ENCODE assay signal across 8 cellular contexts in genomic region chr6:27871919-27872633, GRCh38. TPM values are rescaled to one million over a fixed set of nuclear protein-coding genes. Genes with fewer than 3 reads are reported as not detected.
DNase-seq lines count a peak whose midpoint lies in the region; ATAC-seq and TF ChIP-seq lines count a peak whose summit lies in the region.

No MANE protein-coding gene starts in this region.

- POLR2A ChIA-PET in IMR-90 (lab: Charles Lee; ENCODE audit: unreplicated experiment) (interaction anchor here (0.6 to 2.8 kb wide), 14 partner anchors 18 to 1747 kb away, joined by 3 to 24 read pairs (median 4); a partner anchor contains a TSS), RWPE1 (lab: Yijun Ruan, JAX; ENCODE audit: low non-redundant PET) (interaction anchor here (0.6 to 3.8 kb wide), 10 partner anchors 16 to 1748 kb away, joined by 3 to 28 read pairs (median 5); a partner anchor contains a TSS)

- H3K9me3 ChIP-seq in IMR-90 (ENCODE audit: control insufficient read depth, insufficient read depth, low read length): no peaks in the 10 kb centered on the region
- H3K9me3 ChIP-seq in gastroesophageal sphincter: no peaks in the 10 kb centered on the region
- H3K9me3 ChIP-seq in ovary: no peaks in the 10 kb centered on the region
- no peaks in the 10 kb centered on the region for H3K9me3 ChIP-seq in uterus

- H4K8ac ChIP-seq in IMR-90 (ENCODE audit: low read depth in 2 of 2, low read length in 2 of 2): peak overlapping the region in 1 of 2 experiments; percentile 3; a peak in 1 of 4 replicates

- H4K5ac ChIP-seq in IMR-90 (ENCODE audit: low read depth, low read length): peak overlapping the region; percentile 8

- TF ChIP-seq RAD21 in IMR-90 (IDR thresholded peaks at IDR 0.05; ENCODE audit: low read length): no peak

- dilution Hi-C loops in IMR-90 (cut with HindIII; ENCODE audit: low sequenced_read_pairs, unreplicated experiment): no loop called here

- H2BK5ac ChIP-seq in IMR-90 (ENCODE audit: low read depth, low read length, poor library complexity, severe bottlenecking): peak overlapping the region; percentile 92

- no peak overlapping the region for H2BK20ac ChIP-seq in IMR-90 (ENCODE audit: low read depth, low read length)

- H3K27ac ChIP-seq in IMR-90 (ENCODE audit: insufficient read depth, low read length): peak overlapping the region; percentile 72
- H3K27ac ChIP-seq in RWPE1: peak overlapping the region; percentile 96
- peak overlapping the region in 3 of 4 donors; percentile 44 to 69 (median 47) for H3K27ac ChIP-seq in gastroesophageal sphincter
- no peak overlapping the region for H3K27ac ChIP-seq in ovary
- no peak overlapping the region for H3K27ac ChIP-seq in uterus

- 0 out of 4 replicates have a peak, but pooled peaks cover 0 to 3% of the 10 kb centered on the region in 2 experiments for H3K79me1 ChIP-seq in IMR-90 (ENCODE audit: low read depth in 1 of 2, low read length in 2 of 2)

- H2AK5ac ChIP-seq in IMR-90 (ENCODE audit: low read depth, low read length): no peak overlapping the region

- no peaks in the 10 kb centered on the region for H3K36me3 ChIP-seq in IMR-90 (ENCODE audit: control insufficient read depth, insufficient read depth, low read length)
- no peaks in the 10 kb centered on the region for H3K36me3 ChIP-seq in gastroesophageal sphincter
- H3K36me3 ChIP-seq in ovary: no peaks in the 10 kb centered on the region
- no peaks in the 10 kb centered on the region for H3K36me3 ChIP-seq in uterus

- peak overlapping the region; percentile 80 for H2AFZ ChIP-seq in IMR-90 (replicated peaks; ENCODE audit: low read length, poor library complexity)

- peak overlapping the region; percentile 59 for H3K14ac ChIP-seq in IMR-90 (replicated peaks; ENCODE audit: low read depth, low read length)

- peak overlapping the region; percentile 99; the same call in 1 of the 2 replicates for H3K56ac ChIP-seq in IMR-90 (ENCODE audit: extremely low read depth, insufficient read depth, low read length)

- peak overlapping the region; percentile 74 for H3K23ac ChIP-seq in IMR-90 (ENCODE audit: low read depth, low read length)

- TF ChIP-seq POLR2A in IMR-90 (IDR thresholded peaks at IDR 0.05; ENCODE audit: low read depth, low read length) (peak; percentile 99), gastroesophageal sphincter (IDR thresholded peaks at IDR 0.05) (peak; percentile 64 to 75), ovary (IDR thresholded peaks at IDR 0.05) (peak; percentile 34), uterus (IDR thresholded peaks at IDR 0.05) (peak; percentile 65 to 76)

- H3K27me3 ChIP-seq in IMR-90 (ENCODE audit: control insufficient read depth, insufficient read depth, low read length): no peaks in the 10 kb centered on the region
- H3K27me3 ChIP-seq in gastroesophageal sphincter: peaks cover 80% of the 10 kb centered on the region
- H3K27me3 ChIP-seq in ovary: no peaks in the 10 kb centered on the region
- H3K27me3 ChIP-seq in uterus: peaks cover 29 to 61% of the 10 kb centered on the region in 2 donors

- no peak overlapping the region for H2BK15ac ChIP-seq in IMR-90 (ENCODE audit: low read depth, low read length)

- no peaks in the 10 kb centered on the region for H3K9me1 ChIP-seq in IMR-90 (ENCODE audit: insufficient read depth, low read length)

- H3K4me1 ChIP-seq in IMR-90 (ENCODE audit: control insufficient read depth, insufficient read depth, low read length): no peaks in the 10 kb centered on the region
- peaks cover 0 to 34% (median 6%) of the 10 kb centered on the region in 3 donors for H3K4me1 ChIP-seq in gastroesophageal sphincter
- H3K4me1 ChIP-seq in ovary (ENCODE audit: insufficient read depth): peaks cover 6% of the 10 kb centered on the region
- H3K4me1 ChIP-seq in uterus: peaks cover 0 to 5% of the 10 kb centered on the region in 2 donors

- intact Hi-C loops in IMR-90 (cut with micrococcal nuclease): loop anchor here (2.0 kb wide), 4 partner anchors 19 to 57 kb away; a partner anchor contains a TSS
- intact Hi-C loops in ovary (cut with DNase I): no loop called here
- intact Hi-C loops in uterus (cut with DNase I; ENCODE audit: low total_unique reads): no loop called here

- WGBS in IMR-90 (ENCODE audit: extremely low coverage in 2 of 2, insufficient read length in 1 of 2), 2 experiments: 0% methylated on average over 8 of the region's 50 CpGs; no CpG with 5 or more reads in 1 of the 2 experiments
- 0 to 2% methylated on average over 5 to 14 of the region's 50 CpGs for WGBS in gastroesophageal sphincter (ENCODE audit: low coverage in 1 of 2), 2 donors
- WGBS in ovary, 3 donors: 2 to 4% (median 3%) methylated on average over 36 to 50 of the region's 50 CpGs

- TF ChIP-seq EP300 in gastroesophageal sphincter (IDR thresholded peaks at IDR 0.05) (no peak), ovary (IDR thresholded peaks at IDR 0.05) (no peak)

- TSS peak; percentile 97 for BruUV-seq in IMR-90 (replicated peaks; lab: Mats Ljungman, UMichigan)

- CTCF ChIA-PET in IMR-90 (lab: Yijun Ruan, JAX) (interaction anchor here (0.8 to 1.6 kb wide), 4 partner anchors 21 to 36 kb away, joined by 3 to 7 read pairs (median 3); a partner anchor contains a TSS), RWPE1 (lab: Yijun Ruan, JAX) (interaction anchor here (0.6 to 1.2 kb wide), 2 partner anchors 21 to 706 kb away, joined by 3 to 6 read pairs; a partner anchor contains a TSS)

- peak overlapping the region; percentile 2; the same call in 1 of the 2 replicates for H4K91ac ChIP-seq in IMR-90 (ENCODE audit: insufficient read depth, low read depth, low read length)

- peak; percentile 60 for ATAC-seq in GM21515 (IDR thresholded peaks at IDR 0.05; ENCODE audit: unreplicated experiment)
- peak; percentile 76 for ATAC-seq in IMR-90 (ENCODE audit: low read depth)
- ATAC-seq in gastroesophageal sphincter: peak; percentile 83

- H3K4me3 ChIP-seq in IMR-90 (ENCODE audit: insufficient read depth, low read depth, low read length): peak overlapping the region; percentile 79
- peak overlapping the region; percentile 25 to 54 for H3K4me3 ChIP-seq in gastroesophageal sphincter
- peak overlapping the region; percentile 37 for H3K4me3 ChIP-seq in ovary
- peak overlapping the region; percentile 19 to 29 for H3K4me3 ChIP-seq in uterus

- H3K18ac ChIP-seq in IMR-90 (ENCODE audit: low read depth, low read length): peak overlapping the region; percentile 10; the same call in 1 of the 2 replicates

- peak overlapping the region; percentile 96 for H3K4me2 ChIP-seq in IMR-90 (ENCODE audit: low read depth, low read length)

- H2BK120ac ChIP-seq in IMR-90 (ENCODE audit: low read depth, low read length): no peak overlapping the region

- no peaks in the 10 kb centered on the region for H4K20me1 ChIP-seq in IMR-90 (ENCODE audit: insufficient read depth, low read length)

- TF ChIP-seq CTCF in IMR-90 (conservative IDR thresholded peaks at IDR 0.05; ENCODE audit: low read depth, low read length) (peak; percentile 24; the same call in 1 of the 2 replicates), RWPE1 (conservative IDR thresholded peaks at IDR 0.05; ENCODE audit: low read depth) (peak; percentile 18; the same call in 1 of the 2 replicates), gastroesophageal sphincter (IDR thresholded peaks at IDR 0.05) (no peak), ovary (IDR thresholded peaks at IDR 0.05) (no peak), uterus (IDR thresholded peaks at IDR 0.05) (no peak)

- H3K9ac ChIP-seq in IMR-90 (ENCODE audit: low read depth, low read length): peak overlapping the region; percentile 70

- H3K4ac ChIP-seq in IMR-90 (ENCODE audit: low read depth, low read length): peak overlapping the region; percentile 58

- H2AK9ac ChIP-seq in IMR-90 (replicated peaks; ENCODE audit: low read depth, low read length, poor library complexity): peak overlapping the region; percentile 80

- DNase-seq in DMS53 treated with DMSO at 0.1 percent for 48 hours (lab: John Stamatoyannopoulos, UW; ENCODE audit: unreplicated experiment) (peak; percentile 84), IMR-90 (peak; percentile 97), RWPE1 (ENCODE audit: low spot score) (peak; percentile 97), ovary (peak in 4 of 5 donors; percentile 29 to 49 (median 36)), uterus (peak; percentile 22 to 52)
- DNase-seq in activated naive CD4-positive, alpha-beta T cell treated with Interleukin-2 at 50 U/mL for 16 hours: peak; percentile 70

- in situ Hi-C loops in IMR-90 (cut with MboI; ENCODE audit: low sequenced_read_pairs): no loop called here

TF ChIP-seq in IMR-90, 13 proteins besides CTCF, POLR2A, EP300 and RAD21:
- no peak for TF ChIP-seq CEBPB (IDR thresholded peaks at IDR 0.05; ENCODE audit: low read depth, low read length)
- peak; percentile 40; the same call in 1 of the 2 replicates for TF ChIP-seq FOS (IDR thresholded peaks at IDR 0.05; ENCODE audit: low read depth, low read length)
- no peak for TF ChIP-seq CHD1 (IDR thresholded peaks at IDR 0.05; ENCODE audit: low read depth, low read length)
- TF ChIP-seq MAFK (IDR thresholded peaks at IDR 0.05; ENCODE audit: low read depth, low read length): no peak
- no peak for TF ChIP-seq MXI1 (IDR thresholded peaks at IDR 0.05; ENCODE audit: borderline replicate concordance, low read depth, low read length)

RNA-seq across cellular contexts. Expression of gene OR2B2, which starts 40.1 kb away (rescaled TPM):
- total RNA-seq in IMR-90 (2012; rRNA removed): not detected in 2 replicates
- not detected in 2 replicates for polyA plus RNA-seq in IMR-90 (2012; rRNA removed)
- not detected in 2 replicates for polyA plus RNA-seq in IMR-90 (2012; cell fraction: cytosol; rRNA removed)
- polyA plus RNA-seq in IMR-90 (2012; cell fraction: nucleus; rRNA removed; ENCODE audit: low replicate concordance): not detected in 2 replicates
- total RNA-seq in gastroesophageal sphincter: not detected
- not detected for total RNA-seq in ovary
- polyA plus RNA-seq in ovary: not detected
- total RNA-seq in uterus: not detected

Comparison
In these comparisons a context has a peak if more than half of its experiments do, and no peak if none do; other contexts are left out.
1. DNase-seq: peak in every context shown above with its lines; median percentile 97 in IMR-90; 97 in RWPE1; 84 in DMS53 treated with DMSO at 0.1 percent for 48 hours; 70 in activated naive CD4-positive, alpha-beta T cell treated with Interleukin-2 at 50 U/mL for 16 hours; 37 in uterus; 36 in ovary.
2. H3K27ac ChIP-seq: peak in IMR-90 (single experiment), RWPE1 (single experiment) and gastroesophageal sphincter (3 of 4); none in ovary (0 of 2) and uterus (0 of 2).
3. H3K4me3 ChIP-seq: peak in every context shown above with its lines; median percentile 79 in IMR-90; 40 in gastroesophageal sphincter; 37 in ovary; 24 in uterus.
4. CTCF ChIP-seq: peak in IMR-90 (single experiment) and RWPE1 (single experiment); none in gastroesophageal sphincter (0 of 4), ovary (0 of 3) and uterus (0 of 4).
5. POLR2A ChIP-seq: peak in every context shown above with its lines; median percentile 99 in IMR-90; 70 in uterus; 70 in gastroesophageal sphincter; 34 in ovary.
6. Peak in every context shown above with its lines, with median percentiles within 50 percentile points of each other: ATAC-seq.